Comparison of ENCODE assay signal across 13 cellular contexts in genomic region chr13:27446986-27447583, GRCh38. TPM values are rescaled to one million over a fixed set of nuclear protein-coding genes. Genes with fewer than 3 reads are reported as not detected.
DNase-seq lines count a peak whose midpoint lies in the region; ATAC-seq and TF ChIP-seq lines count a peak whose summit lies in the region.
"Had no signal": no experiment of that assay in that cellular context is flagged by ENCODE, and none has a peak within 500 bp of the region (broad histone marks: within the 10 kb centered on the region; RNA-seq: fewer than 3 reads in every experiment).

No MANE protein-coding gene starts in this region.

- intact Hi-C loops in CD8-positive, alpha-beta T cell (cut with DNase I, micrococcal nuclease), result loop anchor here in 1 of 2 experiments (5.0 to 10.0 kb wide), 2 partner anchors 195 to 1432 kb away; partner anchors contain the start of gene RPL21

- DNase-seq in CD8-positive, alpha-beta T cell, result no peak
- DNase-seq in GM20000 (ENCODE audit: low spot score), result peak; percentile 31
- DNase-seq in T-helper 17 cell, result no peak
- DNase-seq in memory B cell (ENCODE audit: low spot score in 2 of 2), result peak; percentile 25 to 61
- DNase-seq in foreskin melanocyte, result no peak
- DNase-seq in DMS53 (lab: John Stamatoyannopoulos, UW), result no peak
- DNase-seq in NCI-H345 (lab: John Stamatoyannopoulos, UW), result no peak
- DNase-seq: Calu3, H9, NCI-H1436 had no signal

- CTCF ChIA-PET in CD8-positive, alpha-beta T cell (lab: Charles Lee), result no interaction called here

- peaks cover 66% of the 10 kb centered on the region for H3K4me1 Mint-ChIP-seq in CD8-positive, alpha-beta T cell (ENCODE audit: low read depth)
- H3K4me1 Mint-ChIP-seq in T-helper 17 cell, result peaks cover 51% of the 10 kb centered on the region
- H3K4me1 Mint-ChIP-seq in memory B cell, result peaks cover 42% of the 10 kb centered on the region

- H3K9me3 Mint-ChIP-seq in CD8-positive, alpha-beta T cell, result no peaks in the 10 kb centered on the region
- peaks cover 2% of the 10 kb centered on the region for H3K9me3 Mint-ChIP-seq in memory B cell
- H3K9me3 Mint-ChIP-seq: H9 had no signal

- H3K4me3 ChIP-seq in CD8-positive, alpha-beta T cell (ENCODE audit: low read depth, low read length), result peak overlapping the region; percentile 20
- H3K4me3 ChIP-seq: lung had no signal

- H3K4me1 ChIP-seq in CD8-positive, alpha-beta T cell (ENCODE audit: insufficient read depth, low read length), result peaks cover 61% of the 10 kb centered on the region

- peak overlapping the region; percentile 54 for H3K4me3 Mint-ChIP-seq in CD8-positive, alpha-beta T cell
- H3K4me3 Mint-ChIP-seq in T-helper 17 cell (peak overlapping the region; percentile 58), memory B cell (peak overlapping the region; percentile 66)
- H3K4me3 Mint-ChIP-seq: H9 had no signal

- no peaks in the 10 kb centered on the region for H3K9me3 ChIP-seq in CD8-positive, alpha-beta T cell (ENCODE audit: low read length)
- H3K9me3 ChIP-seq in T-helper 17 cell (ENCODE audit: control insufficient read depth, low read length, poor library complexity, severe bottlenecking), result no peaks in the 10 kb centered on the region

- no peaks in the 10 kb centered on the region for H3K36me3 ChIP-seq in CD8-positive, alpha-beta T cell (ENCODE audit: insufficient read depth, low read length)

- no peaks in the 10 kb centered on the region for H3K27me3 ChIP-seq in CD8-positive, alpha-beta T cell (ENCODE audit: insufficient read depth, low read length)

- H3K36me3 Mint-ChIP-seq in CD8-positive, alpha-beta T cell, result peaks cover 27% of the 10 kb centered on the region
- H3K36me3 Mint-ChIP-seq in T-helper 17 cell (ENCODE audit: low read depth) (peaks cover 4% of the 10 kb centered on the region), memory B cell (peaks cover 16% of the 10 kb centered on the region)

- ATAC-seq in CD8-positive, alpha-beta T cell, result no peak
- ATAC-seq in T-helper 17 cell (no peak), memory B cell (ENCODE audit: low read depth) (peak; percentile 41), GM21367 (IDR thresholded peaks at IDR 0.05; ENCODE audit: unreplicated experiment) (no peak)
- ATAC-seq: sciatic nerve had no signal

- H3K27me3 Mint-ChIP-seq in CD8-positive, alpha-beta T cell (ENCODE audit: low read depth), result no peaks in the 10 kb centered on the region
- H3K27me3 Mint-ChIP-seq in T-helper 17 cell (no peaks in the 10 kb centered on the region), memory B cell (no peaks in the 10 kb centered on the region)

- no peak for TF ChIP-seq CTCF in CD8-positive, alpha-beta T cell (IDR thresholded peaks at IDR 0.05)
- TF ChIP-seq CTCF in GM20000 (IDR thresholded peaks at IDR 0.05; ENCODE audit: extremely low read depth, missing control alignments), result no peak

- peak overlapping the region; percentile 8 for H3K27ac ChIP-seq in CD8-positive, alpha-beta T cell (ENCODE audit: low read depth, low read length)

- POLR2A ChIA-PET in CD8-positive, alpha-beta T cell (lab: Charles Lee), result interaction anchor here (0.6 to 6.7 kb wide), 3 partner anchors 21 to 716 kb away, joined by 3 to 171 read pairs (median 4); partner anchors contain the start of genes GTF3A and LNX2

- peak overlapping the region; percentile 93 for H3K27ac Mint-ChIP-seq in CD8-positive, alpha-beta T cell
- H3K27ac Mint-ChIP-seq in T-helper 17 cell (peak overlapping the region; percentile 96), memory B cell (peak overlapping the region; percentile 91)
- H3K27ac Mint-ChIP-seq: H9 had no signal

RNA-seq across cellular contexts. Expression of gene MTIF3, which starts 3.3 kb away (rescaled TPM):
- 10 to 100 TPM; 12.7 to 13.0 TPM for total RNA-seq in CD8-positive, alpha-beta T cell
- total RNA-seq in T-helper 17 cell, result 10 to 100 TPM; 33.2 to 38.3 TPM

RNA-seq across cellular contexts. Expression of gene GTF3A, which starts 22.7 kb away (rescaled TPM):
- total RNA-seq in CD8-positive, alpha-beta T cell, result 100 to 1,000 TPM; 157 TPM
- 100 to 1,000 TPM; 164 to 171 TPM for total RNA-seq in T-helper 17 cell

Comparison
In these comparisons a context has a peak if more than half of its experiments do, and no peak if none do; other contexts are left out.
1. DNase-seq: peak in GM20000 (single experiment) and memory B cell (2 of 2); none in CD8-positive, alpha-beta T cell (0 of 7), T-helper 17 cell (0 of 3), foreskin melanocyte (single experiment), DMS53 (single experiment) and NCI-H345 (single experiment).
2. Peak in every context shown above with its lines, with median percentiles within 50 percentile points of each other: H3K27ac Mint-ChIP-seq and H3K4me3 Mint-ChIP-seq.